Comparison of ENCODE assay signal across 18 cellular contexts in the genomic region with DNA sequence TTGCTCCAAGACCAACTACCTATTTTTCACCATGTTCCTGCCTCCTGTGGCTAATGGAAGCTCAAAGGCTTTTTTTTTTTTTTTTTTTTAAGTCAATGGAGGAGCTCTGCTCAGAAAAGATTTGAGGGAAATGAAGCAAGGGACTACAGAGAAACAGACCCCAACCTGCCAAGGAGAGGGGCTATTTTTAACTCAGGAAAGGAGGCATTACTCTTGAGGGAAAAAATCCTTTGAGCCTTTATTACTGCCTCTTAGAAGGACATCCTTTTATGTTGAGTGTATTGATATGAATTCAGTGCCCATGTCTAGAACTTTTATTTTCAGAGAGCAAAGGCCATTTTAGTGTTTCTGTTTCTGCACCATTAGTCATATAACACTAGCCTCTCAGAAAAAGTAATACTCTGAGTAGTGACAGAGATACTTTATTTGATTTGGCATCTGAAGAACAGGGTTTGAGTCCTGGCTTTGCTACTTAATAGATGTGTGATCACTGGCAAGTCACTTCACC.
"Had no signal": no experiment of that assay in that cellular context is flagged by ENCODE, and none has a peak within 500 bp of the region (broad histone marks: within the 10 kb centered on the region; RNA-seq: fewer than 3 reads in every experiment).

No MANE protein-coding gene starts in this region.

- H3K36me3 ChIP-seq: esophagus muscularis mucosa, gastrocnemius medialis, heart right ventricle, left lung, lower lobe of right lung had no signal

- H3K4me3 ChIP-seq: coronary artery, dorsolateral prefrontal cortex, esophagus muscularis mucosa, gastrocnemius medialis, heart right ventricle, left lung, lower lobe of right lung had no signal

- DNase-seq: dermis blood vessel endothelial cell; dorsolateral prefrontal cortex; effector CD4-positive, alpha-beta T cell; effector memory CD4-positive, alpha-beta T cell; gastrocnemius medialis; glutamatergic neuron; head of caudate nucleus; heart right ventricle; hippocampal formation; left cardiac atrium; left lung; left ventricle myocardium superior; lower lobe of right lung; mesenchymal stem cell; midbrain had no signal

- H3K27ac ChIP-seq: coronary artery, dorsolateral prefrontal cortex, esophagus muscularis mucosa, foreskin keratinocyte, gastrocnemius medialis, heart right ventricle, left lung, lower lobe of right lung had no signal

- H3K4me1 ChIP-seq: esophagus muscularis mucosa, foreskin keratinocyte, gastrocnemius medialis, heart right ventricle, left lung, lower lobe of right lung had no signal

- H3K27me3 ChIP-seq: esophagus muscularis mucosa, foreskin keratinocyte, gastrocnemius medialis, left lung had no signal

- ATAC-seq: foreskin keratinocyte, gastrocnemius medialis, heart right ventricle, left cardiac atrium, left lung, left ventricle myocardium superior, lower lobe of right lung had no signal

- H3K9me3 ChIP-seq: esophagus muscularis mucosa, gastrocnemius medialis, left lung, lower lobe of right lung had no signal
